2 cellular contexts compared by ENCODE assay signal in genomic region chr5:76487784-76488183, GRCh38.
TF ChIP-seq lines count a peak whose summit lies in the region.

No MANE protein-coding gene starts in this region.

TF ChIP-seq in HepG2, 621 proteins besides CTCF, POLR2A, EP300 and RAD21:
- no peak for TF ChIP-seq ZNF274 (CRISPR knock-in tag; IDR thresholded peaks at IDR 0.05)
- TF ChIP-seq RNF219 (CRISPR knock-in tag; IDR thresholded peaks at IDR 0.05) = no peak
- peak; percentile 52 for TF ChIP-seq RBM22 (optimal IDR thresholded peaks at IDR 0.05; ENCODE audit: low read length)
TF ChIP-seq in HepG2: peak in this region for 1.

TF ChIP-seq in H1, 55 proteins besides CTCF, POLR2A, EP300 and RAD21:
- TF ChIP-seq SIX5 (IDR thresholded peaks at IDR 0.05; ENCODE audit: low read depth, low read length) = no peak
- TF ChIP-seq TAF7 (optimal IDR thresholded peaks at IDR 0.05; ENCODE audit: borderline replicate concordance, low read depth, low read length) = no peak
- no peak for TF ChIP-seq EGR1 (IDR thresholded peaks at IDR 0.05; ENCODE audit: borderline replicate concordance, low read depth, low read length)
- TF ChIP-seq KDM5A (IDR thresholded peaks at IDR 0.05; ENCODE audit: low read length) = no peak
- TF ChIP-seq BACH1 (IDR thresholded peaks at IDR 0.05; ENCODE audit: low read length) = no peak
